Comparison of ENCODE assay signal across 8 cellular contexts in genomic region chr22:36455571-36456458, GRCh38. TPM values are rescaled to one million over a fixed set of nuclear protein-coding genes. Genes with fewer than 3 reads are reported as not detected.
DNase-seq lines count a peak whose midpoint lies in the region; ATAC-seq and TF ChIP-seq lines count a peak whose summit lies in the region.

No MANE protein-coding gene starts in this region.

- CTCF ChIA-PET in AG04450 (lab: Charles Lee), result interaction anchor here (0.7 to 1.7 kb wide), 2 partner anchors 15 to 69 kb away, joined by 4 to 5 read pairs; no protein-coding TSS in a partner anchor
- CTCF ChIA-PET in mammary epithelial cell (lab: Charles Lee; ENCODE audit: low non-redundant PET), result no interaction called here

- DNase-seq in AG04450 (ENCODE audit: low read depth, low spot score) (no peak), mammary epithelial cell (no peak), NCI-H1105 treated with DMSO at 0.1 percent for 48 hours (lab: John Stamatoyannopoulos, UW) (no peak), NOMO-1 treated with DMSO at 0.1 percent for 48 hours (lab: John Stamatoyannopoulos, UW; ENCODE audit: unreplicated experiment) (no peak)
- DNase-seq in central memory CD4-positive, alpha-beta T cell, result no peak

- no TSS peak for BruUV-seq in mammary epithelial cell (replicated peaks; lab: Mats Ljungman, UMichigan)

- dilution Hi-C loops in mammary epithelial cell (cut with HindIII; ENCODE audit: low sequenced_read_pairs), result no loop called here

- H3K4me3 ChIP-seq in AG04450 (ENCODE audit: low read depth, low read length) (no peak overlapping the region), mammary epithelial cell (replicated peaks in 1 of 3; ENCODE audit: insufficient read depth in 1 of 3, low read depth in 2 of 3, low read length in 3 of 3) (no peak overlapping the region), mucosa of stomach (ENCODE audit: low read length) (peak overlapping the region; percentile 3)

- TF ChIP-seq CTCF in AG04450 (IDR thresholded peaks at IDR 0.05; ENCODE audit: low read depth, low read length) (no peak), mammary epithelial cell (conservative IDR thresholded peaks at IDR 0.05 in 1 of 2, IDR thresholded peaks at IDR 0.05 in 1 of 2; ENCODE audit: extremely low read depth in 1 of 2, insufficient read depth in 1 of 2, low read depth in 1 of 2, low read length in 2 of 2) (no peak)

- H3K4me2 ChIP-seq in mammary epithelial cell (ENCODE audit: insufficient read depth, low read depth, low read length), result peak overlapping the region; percentile 90

- no peak overlapping the region for H3K9ac ChIP-seq in mammary epithelial cell (ENCODE audit: insufficient read depth, low read length)
- H3K9ac ChIP-seq in mucosa of stomach (ENCODE audit: low read length), result peak overlapping the region; percentile 94

- peak; percentile 5 for ATAC-seq in HG02678 (IDR thresholded peaks at IDR 0.05; ENCODE audit: unreplicated experiment)
- no peak for ATAC-seq in GM19035 (IDR thresholded peaks at IDR 0.05; ENCODE audit: unreplicated experiment)

- H3K4me1 ChIP-seq in mammary epithelial cell (ENCODE audit: insufficient read depth, low read length) (peaks cover 16% of the 10 kb centered on the region), mucosa of stomach (ENCODE audit: control insufficient read depth, insufficient read depth, low read length) (peaks cover 58% of the 10 kb centered on the region)

- intact Hi-C loops in mammary epithelial cell (cut with micrococcal nuclease), result no loop called here

- H3K79me2 ChIP-seq in mammary epithelial cell (ENCODE audit: insufficient read depth, low read length), result no peaks in the 10 kb centered on the region

- in situ Hi-C loops in mammary epithelial cell (cut with MboI; ENCODE audit: low sequenced_read_pairs in 2 of 2), result no loop called here

- 82% methylated on average over 18 of the region's 21 CpGs for WGBS in mammary epithelial cell (ENCODE audit: low coverage, missing lambda C conversion rate)

- H3K9me3 ChIP-seq in AG04450 (ENCODE audit: control insufficient read depth, insufficient read depth, low read length), result no peaks in the 10 kb centered on the region; the same call in 1 of the 2 replicates
- H3K9me3 ChIP-seq in mammary epithelial cell (replicated peaks; ENCODE audit: insufficient read depth, low read length), result no peaks in the 10 kb centered on the region
- H3K9me3 ChIP-seq in mucosa of stomach (ENCODE audit: control insufficient read depth, low read length), result no peaks in the 10 kb centered on the region

- H3K36me3 ChIP-seq in mammary epithelial cell (ENCODE audit: insufficient read depth, low read length) (no peaks in the 10 kb centered on the region), mucosa of stomach (ENCODE audit: control insufficient read depth, insufficient read depth, low read length) (no peaks in the 10 kb centered on the region)

- POLR2A ChIA-PET in AG04450 (lab: Yijun Ruan, JAX), result interaction anchor here (0.6 to 1.6 kb wide), 5 partner anchors 10 to 80 kb away, joined by 3 to 18 read pairs (median 5); partner anchors contain the start of gene MYH9

- H3K27me3 ChIP-seq in AG04450 (ENCODE audit: control insufficient read depth, insufficient read depth, low read length) (no peaks in the 10 kb centered on the region), mammary epithelial cell (ENCODE audit: insufficient read depth, low read length) (no peaks in the 10 kb centered on the region), mucosa of stomach (ENCODE audit: control insufficient read depth, insufficient read depth, low read length) (no peaks in the 10 kb centered on the region)

- no peaks in the 10 kb centered on the region for H4K20me1 ChIP-seq in mammary epithelial cell (ENCODE audit: insufficient read depth, low read length)

- H2AFZ ChIP-seq in mammary epithelial cell (ENCODE audit: low read depth, low read length), result peak overlapping the region; percentile 86

- H3K27ac ChIP-seq in AG04450 (ENCODE audit: low read depth, low read length) (peak overlapping the region; percentile 52), mammary epithelial cell (ENCODE audit: insufficient read depth, low read depth, low read length) (no peak overlapping the region)

RNA-seq across cellular contexts. Expression of gene TXN2, which starts 25.6 kb away (rescaled TPM):
- 157 and 168 TPM in 2 replicates for polyA plus RNA-seq in AG04450 (2011; rRNA removed)
- 88.0 and 98.3 TPM in 2 replicates for polyA minus RNA-seq in AG04450 (2011; rRNA and poly(A)+ RNA removed)
- 10 to 100 TPM; 34.7 to 56.9 TPM for total RNA-seq in mammary epithelial cell
- 127 TPM for polyA plus RNA-seq in mammary epithelial cell
- polyA minus RNA-seq in mammary epithelial cell, result 136 TPM

RNA-seq across cellular contexts. Expression of gene FOXRED2, which starts 51.0 kb away (rescaled TPM):
- 2.4 and 3.3 TPM in 2 replicates for polyA plus RNA-seq in AG04450 (2011; rRNA removed)
- polyA minus RNA-seq in AG04450 (2011; rRNA and poly(A)+ RNA removed), result 3.7 and 5.1 TPM in 2 replicates
- total RNA-seq in mammary epithelial cell, result 1 to 10 TPM; 5.8 to 7.4 TPM
- polyA plus RNA-seq in mammary epithelial cell, result 4.4 TPM
- 12.1 TPM for polyA minus RNA-seq in mammary epithelial cell
